In the genomic region with DNA sequence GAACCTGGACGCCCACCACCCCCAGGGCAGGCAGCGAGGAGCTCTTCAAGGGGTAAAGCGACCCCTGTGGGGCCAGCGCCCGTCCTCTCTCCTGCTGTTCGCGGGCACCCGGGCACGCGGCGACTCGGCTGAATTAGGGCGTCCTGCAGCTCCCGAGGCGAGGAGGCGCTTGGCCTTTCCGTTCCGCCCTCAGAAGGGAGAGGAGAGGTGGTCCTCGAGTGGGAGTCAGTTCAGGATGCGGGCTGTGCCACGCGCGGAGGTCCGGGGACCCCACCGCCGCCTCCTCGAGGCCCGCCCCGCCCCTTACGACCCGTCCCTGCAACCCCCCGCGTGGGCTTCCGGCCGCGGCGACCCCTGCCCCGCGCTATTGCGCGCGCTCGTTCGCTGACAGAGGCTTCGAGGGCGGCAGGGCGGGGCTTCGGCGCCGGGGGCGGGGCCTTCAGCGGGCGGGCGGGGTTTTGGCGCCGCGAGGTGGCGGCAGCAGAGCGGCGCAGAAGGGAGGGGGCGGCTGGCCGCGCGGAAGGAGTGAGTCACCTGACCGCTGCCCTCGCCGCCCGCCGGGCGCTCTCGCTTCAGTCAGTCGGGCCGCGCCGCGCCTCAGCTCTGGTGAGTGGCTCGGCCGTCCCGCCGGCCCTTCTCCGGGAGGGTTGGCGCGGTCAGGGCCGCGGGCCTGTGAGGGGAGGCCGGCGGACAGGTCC, we compare ENCODE assay signal across 1 cellular context.
TF ChIP-seq lines count a peak whose summit lies in the region.

TSS of gene BACH1 (plus strand) at position 575 of the 698 bp plus-strand sequence. CDS start 22,359 bp downstream, outside the sequence.

TF ChIP-seq in HepG2, 621 proteins besides CTCF, POLR2A, EP300 and RAD21 (continued from another document and continues in another):
- TF ChIP-seq PHF20 (CRISPR knock-in tag; IDR thresholded peaks at IDR 0.05) (peak; percentile 43; the same call in 1 of the 2 replicates), MEF2D (CRISPR knock-in tag; IDR thresholded peaks at IDR 0.05) (no peak), ZFP91 (CRISPR knock-in tag; IDR thresholded peaks at IDR 0.05; ENCODE audit: borderline replicate concordance) (peak; percentile 44; the same call in 1 of the 2 replicates), ZNF549 (CRISPR knock-in tag; IDR thresholded peaks at IDR 0.05) (no peak), THAP11 (CRISPR knock-in tag; IDR thresholded peaks at IDR 0.05) (0 out of 2 replicates have a peak, but pooled peaks have one; percentile 31), ZNF678 (CRISPR knock-in tag; IDR thresholded peaks at IDR 0.05) (peak; percentile 41; the same call in 1 of the 2 replicates), KDM2A (CRISPR knock-in tag; IDR thresholded peaks at IDR 0.05; ENCODE audit: borderline replicate concordance, low read depth) (0 out of 2 replicates have a peak, but pooled peaks have one; percentile 15), ZNF333 (CRISPR knock-in tag; IDR thresholded peaks at IDR 0.05; ENCODE audit: borderline replicate concordance) (no peak), ZNF879 (CRISPR knock-in tag; IDR thresholded peaks at IDR 0.05) (no peak), ZNF687 (CRISPR knock-in tag; IDR thresholded peaks at IDR 0.05) (peak; percentile 83), ZNF468 (CRISPR knock-in tag; IDR thresholded peaks at IDR 0.05) (no peak), SIX4 (CRISPR knock-in tag; IDR thresholded peaks at IDR 0.05) (no peak), TEF (CRISPR knock-in tag; IDR thresholded peaks at IDR 0.05) (no peak), HNRNPH1 (optimal IDR thresholded peaks at IDR 0.05; ENCODE audit: low read depth, low read length) (no peak), ZNF709 (CRISPR knock-in tag; IDR thresholded peaks at IDR 0.05) (no peak), KAT8 (CRISPR knock-in tag; IDR thresholded peaks at IDR 0.05) (0 out of 2 replicates have a peak, but pooled peaks have one; percentile 12), FOSL1 (CRISPR knock-in tag; IDR thresholded peaks at IDR 0.05; ENCODE audit: borderline replicate concordance) (0 out of 2 replicates have a peak, but pooled peaks have one; percentile 41), CBFB (CRISPR knock-in tag; IDR thresholded peaks at IDR 0.05) (0 out of 2 replicates have a peak, but pooled peaks have one; percentile 18), MED1 (CRISPR knock-in tag; IDR thresholded peaks at IDR 0.05) (no peak; the same call in 1 of the 2 replicates), ZBTB7A (CRISPR knock-in tag; IDR thresholded peaks at IDR 0.05) (peak; percentile 83), ZNF605 (CRISPR knock-in tag; IDR thresholded peaks at IDR 0.05) (no peak), TAF15 (IDR thresholded peaks at IDR 0.05; ENCODE audit: low read depth, low read length, poor library complexity, severe bottlenecking) (no peak), ETV5 (CRISPR knock-in tag; IDR thresholded peaks at IDR 0.05; ENCODE audit: borderline replicate concordance) (peak; percentile 59; the same call in 1 of the 2 replicates), ZFP62 (CRISPR knock-in tag; IDR thresholded peaks at IDR 0.05) (no peak), ZNF761 (CRISPR knock-in tag; conservative IDR thresholded peaks at IDR 0.05) (peak; percentile 82; the same call in 1 of the 2 replicates), TCF12 (IDR thresholded peaks at IDR 0.05) (no peak), TCF12 (CRISPR knock-in tag; IDR thresholded peaks at IDR 0.05) (0 out of 2 replicates have a peak, but pooled peaks have one; percentile 20), PBX3 (CRISPR knock-in tag; IDR thresholded peaks at IDR 0.05; ENCODE audit: borderline replicate concordance) (no peak), NAIF1 (CRISPR knock-in tag; IDR thresholded peaks at IDR 0.05; ENCODE audit: borderline replicate concordance) (no peak), TEAD2 (CRISPR knock-in tag; IDR thresholded peaks at IDR 0.05) (no peak), E2F5 (CRISPR knock-in tag; conservative IDR thresholded peaks at IDR 0.05) (peak; percentile 57; the same call in 1 of the 2 replicates), ARID3A (IDR thresholded peaks at IDR 0.05; ENCODE audit: low read depth, low read length) (no peak), NONO (IDR thresholded peaks at IDR 0.05) (no peak), NONO (CRISPR knock-in tag; conservative IDR thresholded peaks at IDR 0.05) (peak; percentile 46; the same call in 1 of the 2 replicates), YEATS4 (CRISPR knock-in tag; IDR thresholded peaks at IDR 0.05; ENCODE audit: borderline replicate concordance) (peak; percentile 79), RFXAP (CRISPR knock-in tag; IDR thresholded peaks at IDR 0.05; ENCODE audit: borderline replicate concordance) (no peak)
- TF ChIP-seq, protein P1, sequence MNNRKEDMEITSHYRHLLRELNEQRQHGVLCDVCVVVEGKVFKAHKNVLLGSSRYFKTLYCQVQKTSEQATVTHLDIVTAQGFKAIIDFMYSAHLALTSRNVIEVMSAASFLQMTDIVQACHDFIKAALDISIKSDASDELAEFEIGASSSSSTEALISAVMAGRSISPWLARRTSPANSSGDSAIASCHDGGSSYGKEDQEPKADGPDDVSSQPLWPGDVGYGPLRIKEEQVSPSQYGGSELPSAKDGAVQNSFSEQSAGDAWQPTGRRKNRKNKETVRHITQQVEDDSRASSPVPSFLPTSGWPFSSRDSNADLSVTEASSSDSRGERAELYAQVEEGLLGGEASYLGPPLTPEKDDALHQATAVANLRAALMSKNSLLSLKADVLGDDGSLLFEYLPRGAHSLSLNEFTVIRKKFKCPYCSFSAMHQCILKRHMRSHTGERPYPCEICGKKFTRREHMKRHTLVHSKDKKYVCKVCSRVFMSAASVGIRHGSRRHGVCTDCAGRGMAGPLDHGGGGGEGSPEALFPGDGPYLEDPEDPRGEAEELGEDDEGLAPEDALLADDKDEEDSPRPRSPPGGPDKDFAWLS (CRISPR knock-in tag; IDR thresholded peaks at IDR 0.05; ENCODE audit: borderline replicate concordance): 0 out of 2 replicates have a peak, but pooled peaks have one; percentile 30
- TF ChIP-seq, protein P2, sequence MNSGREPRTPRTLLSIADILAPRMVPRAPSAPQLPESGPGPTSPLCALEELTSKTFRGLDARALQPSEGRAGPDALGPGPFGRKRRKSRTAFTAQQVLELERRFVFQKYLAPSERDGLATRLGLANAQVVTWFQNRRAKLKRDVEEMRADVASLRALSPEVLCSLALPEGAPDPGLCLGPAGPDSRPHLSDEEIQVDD (CRISPR knock-in tag; IDR thresholded peaks at IDR 0.05; ENCODE audit: borderline replicate concordance): no peak
- TF ChIP-seq, protein P3, sequence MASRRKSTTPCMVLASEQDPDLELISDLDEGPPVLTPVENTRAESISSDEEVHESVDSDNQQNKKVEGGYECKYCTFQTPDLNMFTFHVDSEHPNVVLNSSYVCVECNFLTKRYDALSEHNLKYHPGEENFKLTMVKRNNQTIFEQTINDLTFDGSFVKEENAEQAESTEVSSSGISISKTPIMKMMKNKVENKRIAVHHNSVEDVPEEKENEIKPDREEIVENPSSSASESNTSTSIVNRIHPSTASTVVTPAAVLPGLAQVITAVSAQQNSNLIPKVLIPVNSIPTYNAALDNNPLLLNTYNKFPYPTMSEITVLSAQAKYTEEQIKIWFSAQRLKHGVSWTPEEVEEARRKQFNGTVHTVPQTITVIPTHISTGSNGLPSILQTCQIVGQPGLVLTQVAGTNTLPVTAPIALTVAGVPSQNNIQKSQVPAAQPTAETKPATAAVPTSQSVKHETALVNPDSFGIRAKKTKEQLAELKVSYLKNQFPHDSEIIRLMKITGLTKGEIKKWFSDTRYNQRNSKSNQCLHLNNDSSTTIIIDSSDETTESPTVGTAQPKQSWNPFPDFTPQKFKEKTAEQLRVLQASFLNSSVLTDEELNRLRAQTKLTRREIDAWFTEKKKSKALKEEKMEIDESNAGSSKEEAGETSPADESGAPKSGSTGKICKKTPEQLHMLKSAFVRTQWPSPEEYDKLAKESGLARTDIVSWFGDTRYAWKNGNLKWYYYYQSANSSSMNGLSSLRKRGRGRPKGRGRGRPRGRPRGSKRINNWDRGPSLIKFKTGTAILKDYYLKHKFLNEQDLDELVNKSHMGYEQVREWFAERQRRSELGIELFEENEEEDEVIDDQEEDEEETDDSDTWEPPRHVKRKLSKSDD (CRISPR knock-in tag; IDR thresholded peaks at IDR 0.05; ENCODE audit: low read depth): peak; percentile 35; the same call in 1 of the 2 replicates
- TF ChIP-seq, protein P4, sequence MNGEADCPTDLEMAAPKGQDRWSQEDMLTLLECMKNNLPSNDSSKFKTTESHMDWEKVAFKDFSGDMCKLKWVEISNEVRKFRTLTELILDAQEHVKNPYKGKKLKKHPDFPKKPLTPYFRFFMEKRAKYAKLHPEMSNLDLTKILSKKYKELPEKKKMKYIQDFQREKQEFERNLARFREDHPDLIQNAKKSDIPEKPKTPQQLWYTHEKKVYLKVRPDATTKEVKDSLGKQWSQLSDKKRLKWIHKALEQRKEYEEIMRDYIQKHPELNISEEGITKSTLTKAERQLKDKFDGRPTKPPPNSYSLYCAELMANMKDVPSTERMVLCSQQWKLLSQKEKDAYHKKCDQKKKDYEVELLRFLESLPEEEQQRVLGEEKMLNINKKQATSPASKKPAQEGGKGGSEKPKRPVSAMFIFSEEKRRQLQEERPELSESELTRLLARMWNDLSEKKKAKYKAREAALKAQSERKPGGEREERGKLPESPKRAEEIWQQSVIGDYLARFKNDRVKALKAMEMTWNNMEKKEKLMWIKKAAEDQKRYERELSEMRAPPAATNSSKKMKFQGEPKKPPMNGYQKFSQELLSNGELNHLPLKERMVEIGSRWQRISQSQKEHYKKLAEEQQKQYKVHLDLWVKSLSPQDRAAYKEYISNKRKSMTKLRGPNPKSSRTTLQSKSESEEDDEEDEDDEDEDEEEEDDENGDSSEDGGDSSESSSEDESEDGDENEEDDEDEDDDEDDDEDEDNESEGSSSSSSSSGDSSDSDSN (CRISPR knock-in tag; IDR thresholded peaks at IDR 0.05): peak; percentile 73; the same call in 1 of the 2 replicates
